ENCODE assay signal across 7 cellular contexts in the genomic region with DNA sequence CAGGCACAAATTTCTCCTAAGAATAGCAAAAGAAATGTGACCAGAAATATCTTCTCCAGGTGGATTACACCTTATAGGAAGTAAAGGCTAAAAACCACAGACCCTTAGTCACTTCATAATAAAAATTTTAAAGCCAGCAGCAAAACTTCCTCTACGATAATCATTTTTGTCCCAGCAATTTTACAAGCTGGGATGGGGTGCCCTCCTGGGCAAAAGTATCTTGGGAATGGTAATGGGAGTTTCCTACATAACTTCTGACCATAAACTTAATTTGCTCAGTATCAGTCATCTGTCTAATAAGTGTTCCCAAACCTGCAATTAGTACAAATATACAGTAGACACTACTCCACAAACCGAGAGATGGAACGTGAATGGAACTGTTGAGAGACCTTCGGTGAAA. TPM values are rescaled to one million over a fixed set of nuclear protein-coding genes. Genes with fewer than 3 reads are reported as not detected.
DNase-seq lines count a peak whose midpoint lies in the region; ATAC-seq and TF ChIP-seq lines count a peak whose summit lies in the region.

No MANE protein-coding gene starts in this region.

- H3K27ac Mint-ChIP-seq in activated T-helper 1 cell treated with anti-CD3 and anti-CD28 coated beads, Interleukin-12 subunit alpha, Interleukin-12 subunit beta, Interleukin-2, Interleukin-4 antibody, amounts not matched to agents 30 ng/mL and 10 ng/mL and 1 ng/mL, durations not matched to agents 14 hours and 24 hours and 36 hours = peak overlapping the region; percentile 72

- WGBS in stomach, 5 donors = 14 to 23% (median 18%) methylated on average over 4 of the region's 4 CpGs

- H3K9me3 ChIP-seq in iPS-18c (ENCODE audit: control insufficient read depth, insufficient read depth, low read length) = no peaks in the 10 kb centered on the region
- no peaks in the 10 kb centered on the region for H3K9me3 ChIP-seq in stomach

- H3K27ac ChIP-seq in HL-60 (replicated peaks) (peak overlapping the region; percentile 91), stomach (peak overlapping the region; percentile 91 to 99 (median 98))

- peaks cover 46% of the 10 kb centered on the region for H3K4me1 Mint-ChIP-seq in activated T-helper 1 cell treated with anti-CD3 and anti-CD28 coated beads, Interleukin-12 subunit alpha, Interleukin-12 subunit beta, Interleukin-2, Interleukin-4 antibody, amounts not matched to agents 30 ng/mL and 10 ng/mL and 1 ng/mL, durations not matched to agents 14 hours and 24 hours and 36 hours (ENCODE audit: low read depth)

- TF ChIP-seq EP300 in stomach (IDR thresholded peaks at IDR 0.05) = no peak

- no peaks in the 10 kb centered on the region for H3K9me3 Mint-ChIP-seq in activated T-helper 1 cell treated with anti-CD3 and anti-CD28 coated beads, Interleukin-12 subunit alpha, Interleukin-12 subunit beta, Interleukin-2, Interleukin-4 antibody, amounts not matched to agents 30 ng/mL and 10 ng/mL and 1 ng/mL, durations not matched to agents 14 hours and 24 hours and 36 hours

- peaks cover 25% of the 10 kb centered on the region for H3K36me3 Mint-ChIP-seq in activated T-helper 1 cell treated with anti-CD3 and anti-CD28 coated beads, Interleukin-12 subunit alpha, Interleukin-12 subunit beta, Interleukin-2, Interleukin-4 antibody, amounts not matched to agents 30 ng/mL and 10 ng/mL and 1 ng/mL, durations not matched to agents 14 hours and 24 hours and 36 hours (ENCODE audit: low read depth)

- no peak for DNase-seq in HL-60 (ENCODE audit: low read depth in 1 of 2, low spot score in 1 of 2)
- no peak for DNase-seq in activated T-helper 1 cell treated with anti-CD3 and anti-CD28 coated beads, Interleukin-12 subunit alpha, Interleukin-12 subunit beta, Interleukin-2, Interleukin-4 antibody, amounts not matched to agents 30 ng/mL and 10 ng/mL and 1 ng/mL, durations not matched to agents 14 hours and 24 hours and 36 hours (ENCODE audit: low spot score)
- no peak for DNase-seq in stomach
- no peak for DNase-seq in anterior cingulate cortex (lab: John Stamatoyannopoulos, UW)
- no peak for DNase-seq in NCI-H524 (lab: John Stamatoyannopoulos, UW)

- H3K4me1 ChIP-seq in stomach = peaks cover 53 to 63% (median 62%) of the 10 kb centered on the region in 4 donors

- intact Hi-C loops in activated T-helper 1 cell treated with anti-CD3 and anti-CD28 coated beads, Interleukin-12 subunit alpha, Interleukin-12 subunit beta, Interleukin-2, Interleukin-4 antibody, amounts not matched to agents 30 ng/mL and 10 ng/mL and 1 ng/mL, durations not matched to agents 14 hours and 24 hours and 36 hours (cut with micrococcal nuclease) = loop anchor here (2.0 kb wide), 1 partner anchor 186 kb away; no protein-coding TSS in a partner anchor
- intact Hi-C loops in stomach (cut with DNase I; ENCODE audit: low total_unique reads) = no loop called here

- TF ChIP-seq POLR2A in stomach (IDR thresholded peaks at IDR 0.05) = no peak

- no peaks in the 10 kb centered on the region for H3K27me3 Mint-ChIP-seq in activated T-helper 1 cell treated with anti-CD3 and anti-CD28 coated beads, Interleukin-12 subunit alpha, Interleukin-12 subunit beta, Interleukin-2, Interleukin-4 antibody, amounts not matched to agents 30 ng/mL and 10 ng/mL and 1 ng/mL, durations not matched to agents 14 hours and 24 hours and 36 hours (ENCODE audit: insufficient read depth)

- ATAC-seq in HG03442 (IDR thresholded peaks at IDR 0.05; ENCODE audit: unreplicated experiment) = no peak

- H3K27me3 ChIP-seq in HL-60 (ENCODE audit: insufficient read depth, poor library complexity, severe bottlenecking) (no peaks in the 10 kb centered on the region), stomach (no peaks in the 10 kb centered on the region)

- H3K36me3 ChIP-seq in stomach = peaks cover under 1 to 16% (median 7%) of the 10 kb centered on the region in 4 donors

- TF ChIP-seq CTCF in HL-60 (IDR thresholded peaks at IDR 0.05; ENCODE audit: insufficient read depth, low read length) (no peak), stomach (IDR thresholded peaks at IDR 0.05) (no peak)

- peak overlapping the region; percentile 97 for H3K4me3 Mint-ChIP-seq in activated T-helper 1 cell treated with anti-CD3 and anti-CD28 coated beads, Interleukin-12 subunit alpha, Interleukin-12 subunit beta, Interleukin-2, Interleukin-4 antibody, amounts not matched to agents 30 ng/mL and 10 ng/mL and 1 ng/mL, durations not matched to agents 14 hours and 24 hours and 36 hours

- H3K4me3 ChIP-seq in HL-60 (replicated peaks; ENCODE audit: insufficient read depth, low read length) (peak overlapping the region; percentile 78), iPS-18c (ENCODE audit: insufficient read depth, low read depth, low read length) (peak overlapping the region; percentile 88), stomach (peak overlapping the region; percentile 96 to 99 (median 98))

RNA-seq across cellular contexts. Expression of a gene that starts 3.0 kb away (rescaled TPM):
- total RNA-seq in activated T-helper 1 cell treated with anti-CD3 and anti-CD28 coated beads, Interleukin-12 subunit alpha, Interleukin-12 subunit beta, Interleukin-2, Interleukin-4 antibody, amounts not matched to agents 30 ng/mL and 10 ng/mL and 1 ng/mL, durations not matched to agents 14 hours and 24 hours and 36 hours = 58.4 and 64.9 TPM in 2 replicates
- total RNA-seq in stomach = 100 to 1,000 TPM in 1 of 5 donors, 10 to 100 TPM in 4; 23.2 to 206 (median 48.5) TPM
- polyA plus RNA-seq in stomach = 1 to 10 TPM; 8.3 to 9.8 (median 8.6) TPM

RNA-seq across cellular contexts. Expression of a gene that starts 45.5 kb away (rescaled TPM):
- total RNA-seq in activated T-helper 1 cell treated with anti-CD3 and anti-CD28 coated beads, Interleukin-12 subunit alpha, Interleukin-12 subunit beta, Interleukin-2, Interleukin-4 antibody, amounts not matched to agents 30 ng/mL and 10 ng/mL and 1 ng/mL, durations not matched to agents 14 hours and 24 hours and 36 hours = 34.6 and 34.9 TPM in 2 replicates
- total RNA-seq in stomach = 10 to 100 TPM in 2 of 5 donors, 1 to 10 TPM in 2, not detected in 1; 6.4 to 33.5 (median 9.3) TPM
- 10 to 100 TPM in 1 of 3 donors, 1 to 10 TPM in 2; 4.4 to 13.4 (median 6.0) TPM for polyA plus RNA-seq in stomach

RNA-seq across cellular contexts. Expression of a gene that starts 50.8 kb away (rescaled TPM):
- total RNA-seq in activated T-helper 1 cell treated with anti-CD3 and anti-CD28 coated beads, Interleukin-12 subunit alpha, Interleukin-12 subunit beta, Interleukin-2, Interleukin-4 antibody, amounts not matched to agents 30 ng/mL and 10 ng/mL and 1 ng/mL, durations not matched to agents 14 hours and 24 hours and 36 hours = 92.2 and 98.8 TPM in 2 replicates
- 10 to 100 TPM; 19.5 to 80.5 (median 42.4) TPM for total RNA-seq in stomach
- polyA plus RNA-seq in stomach = 10 to 100 TPM; 32.1 to 43.2 (median 37.0) TPM

RNA-seq across cellular contexts. Expression of a gene that starts 57.5 kb away (rescaled TPM):
- not detected in 2 replicates for total RNA-seq in activated T-helper 1 cell treated with anti-CD3 and anti-CD28 coated beads, Interleukin-12 subunit alpha, Interleukin-12 subunit beta, Interleukin-2, Interleukin-4 antibody, amounts not matched to agents 30 ng/mL and 10 ng/mL and 1 ng/mL, durations not matched to agents 14 hours and 24 hours and 36 hours
- 10 to 100 TPM in 1 of 5 donors, 1 to 10 TPM in 1, under 1 TPM in 2, not detected in 1; under 0.01 to 21.4 (median 1.4) TPM for total RNA-seq in stomach
- polyA plus RNA-seq in stomach = under 1 TPM in 2 of 3 donors, not detected in 1; 0.05 to 0.19 TPM
